In the genomic region with DNA sequence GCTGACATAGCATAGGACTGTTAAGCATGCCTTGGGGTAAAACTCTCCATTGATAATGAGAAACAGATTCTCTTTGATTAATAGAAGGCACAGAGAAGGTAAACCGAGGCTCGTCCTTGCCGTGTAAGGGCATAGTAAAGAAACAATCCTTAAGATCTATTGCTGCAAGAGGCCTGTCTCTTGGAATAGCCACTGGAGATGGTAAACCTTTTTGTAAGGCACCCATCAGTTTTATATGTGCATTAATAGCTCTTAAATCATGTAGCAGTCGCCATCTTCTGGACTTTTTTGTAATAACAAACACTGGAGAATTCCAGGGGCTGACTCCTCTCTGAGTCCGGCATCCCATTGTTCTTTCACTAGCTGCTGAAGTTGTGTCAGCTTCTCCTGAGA, we compare ENCODE assay signal across 9 cellular contexts. TPM values are rescaled to one million over a fixed set of nuclear protein-coding genes. Genes with fewer than 3 reads are reported as not detected.
A peak's percentile ranks its signal among the peaks of the same experiment; 100 is the strongest.
DNase-seq lines count a peak whose midpoint lies in the region; ATAC-seq and TF ChIP-seq lines count a peak whose summit lies in the region.
"Had no signal": no experiment of that assay in that cellular context is flagged by ENCODE, and none has a peak within 500 bp of the region (broad histone marks: within the 10 kb centered on the region; RNA-seq: fewer than 3 reads in every experiment).

No MANE protein-coding gene starts in this region.

- H3K23ac ChIP-seq in mesendoderm (ENCODE audit: low read length), result no peak overlapping the region

- H3K79me1 ChIP-seq in mesendoderm (ENCODE audit: low read length), result no peaks in the 10 kb centered on the region

- WGBS in mesendoderm (ENCODE audit: extremely low coverage, insufficient coverage, low lambda C conversion rate), result no CpG with 5 or more reads among the region's 5 CpGs

- H3K4me3 ChIP-seq in Caco-2 (ENCODE audit: low read depth, low read length), result no peak overlapping the region
- H3K4me3 ChIP-seq in SJCRH30, result no peak overlapping the region
- no peak overlapping the region for H3K4me3 ChIP-seq in mesendoderm (ENCODE audit: low read length)

- H3K27me3 ChIP-seq in Caco-2 (replicated peaks; ENCODE audit: control insufficient read depth, insufficient read depth, low read length) (no peaks in the 10 kb centered on the region), SJCRH30 (no peaks in the 10 kb centered on the region), mesendoderm (ENCODE audit: insufficient read depth, low read length, poor library complexity) (no peaks in the 10 kb centered on the region)

- H2AK5ac ChIP-seq in mesendoderm (ENCODE audit: low read length), result no peak overlapping the region

- H4K8ac ChIP-seq in mesendoderm (ENCODE audit: low read depth, low read length), result no peak overlapping the region

- POLR2A ChIA-PET in Caco-2 (lab: Charles Lee), result interaction anchor here (0.6 to 2.7 kb wide), 4 partner anchors 8 to 63 kb away, joined by 6 to 14 read pairs (median 6); partner anchors contain the start of genes ABHD12 and GINS1

- peaks cover 20% of the 10 kb centered on the region for H3K9me3 Mint-ChIP-seq in Caco-2 (ENCODE audit: unreplicated experiment)
- peaks cover 10% of the 10 kb centered on the region for H3K9me3 Mint-ChIP-seq in endothelial cell (ENCODE audit: unreplicated experiment)

- no peak overlapping the region for H3K4ac ChIP-seq in mesendoderm (ENCODE audit: low read depth, low read length)

- H3K56ac ChIP-seq in mesendoderm (ENCODE audit: low read length), result no peak overlapping the region

- H2BK5ac ChIP-seq in mesendoderm (ENCODE audit: low read length), result no peak overlapping the region

- H3K36me3 ChIP-seq in Caco-2 (ENCODE audit: control insufficient read depth, insufficient read depth, low read length) (no peaks in the 10 kb centered on the region), SJCRH30 (no peaks in the 10 kb centered on the region), mesendoderm (ENCODE audit: control insufficient read depth, insufficient read depth, low read length) (no peaks in the 10 kb centered on the region)

- TF ChIP-seq CTCF in Caco-2 (IDR thresholded peaks at IDR 0.05; ENCODE audit: insufficient read depth in 1 of 2, low read depth in 1 of 2, low read length in 1 of 2, severe bottlenecking in 1 of 2, unreplicated experiment in 1 of 2) (peak; percentile 45 to 52), GM20000 (IDR thresholded peaks at IDR 0.05; ENCODE audit: extremely low read depth, missing control alignments) (peak; percentile 18), endothelial cell (IDR thresholded peaks at IDR 0.05; ENCODE audit: unreplicated experiment) (peak; percentile 41)

- H2BK15ac ChIP-seq in mesendoderm (replicated peaks; ENCODE audit: low read depth), result no peak overlapping the region

- intact Hi-C loops in Caco-2 (cut with micrococcal nuclease; ENCODE audit: unreplicated experiment), result no loop called here

- H3K4me3 Mint-ChIP-seq in Caco-2 (ENCODE audit: unreplicated experiment) (no peak overlapping the region), endothelial cell (ENCODE audit: unreplicated experiment) (no peak overlapping the region)
- H3K4me3 Mint-ChIP-seq: T-helper 1 cell treated with Interleukin-12 subunit alpha and Interleukin-12 subunit beta and Interleukin-4 antibody, amounts not matched to agents 30 μg/mL and 1 μg/mL, for 36 hours had no signal

- CTCF ChIA-PET in Caco-2 (lab: Charles Lee), result interaction anchor here (0.6 to 5.1 kb wide), 14 partner anchors 9 to 469 kb away, joined by 3 to 70 read pairs (median 5); partner anchors contain the start of genes ENTPD6 and GINS1

- no peak overlapping the region for H3K18ac ChIP-seq in mesendoderm (ENCODE audit: low read length)

- no peaks in the 10 kb centered on the region for H3K27me3 Mint-ChIP-seq in Caco-2 (ENCODE audit: insufficient read depth, unreplicated experiment)
- no peaks in the 10 kb centered on the region for H3K27me3 Mint-ChIP-seq in endothelial cell (ENCODE audit: unreplicated experiment)

- H2BK120ac ChIP-seq in mesendoderm (ENCODE audit: low read depth, low read length), result no peak overlapping the region

- H3K79me2 ChIP-seq in mesendoderm (ENCODE audit: control insufficient read depth, insufficient read depth, low read length), result no peaks in the 10 kb centered on the region

- DNase-seq in Caco-2, result peak in 1 of 2 experiments; percentile 71
- DNase-seq in GM20000 (ENCODE audit: low spot score), result peak; percentile 52
- peak; percentile 75 for DNase-seq in NCI-H1105 treated with DMSO at 0.1 percent for 48 hours (lab: John Stamatoyannopoulos, UW)
- DNase-seq in SJCRH30, result peak; percentile 54 to 88
- DNase-seq in endothelial cell (ENCODE audit: low spot score), result peak; percentile 50
- DNase-seq in mesendoderm, result peak; percentile 86
- no peak for DNase-seq in activated gamma-delta T cell (lab: John Stamatoyannopoulos, UW)

- no TSS peak for BruUV-seq in Caco-2 (replicated peaks; lab: Mats Ljungman, UMichigan)

- peaks cover 25% of the 10 kb centered on the region for H3K4me1 ChIP-seq in Caco-2
- H3K4me1 ChIP-seq in SJCRH30, result peaks cover 8% of the 10 kb centered on the region
- no peaks in the 10 kb centered on the region for H3K4me1 ChIP-seq in mesendoderm (ENCODE audit: control insufficient read depth, low read depth, low read length)

- H3K9ac ChIP-seq in mesendoderm (ENCODE audit: low read length), result no peak overlapping the region

- no peak overlapping the region for H4K5ac ChIP-seq in mesendoderm (ENCODE audit: low read length)

- no peak for ATAC-seq in GM19023 (IDR thresholded peaks at IDR 0.05; ENCODE audit: unreplicated experiment)

- H3K4me1 Mint-ChIP-seq in Caco-2 (ENCODE audit: low read depth, unreplicated experiment), result peaks cover 21% of the 10 kb centered on the region
- no peaks in the 10 kb centered on the region for H3K4me1 Mint-ChIP-seq in endothelial cell (ENCODE audit: unreplicated experiment)

- H3K27ac ChIP-seq in SJCRH30 (no peak overlapping the region), mesendoderm (ENCODE audit: low read depth, low read length) (no peak overlapping the region)

- H3K36me3 Mint-ChIP-seq in Caco-2 (ENCODE audit: insufficient read depth, unreplicated experiment) (peaks cover 6% of the 10 kb centered on the region), endothelial cell (ENCODE audit: low read depth, unreplicated experiment) (peaks cover 5% of the 10 kb centered on the region)

- H3K9me3 ChIP-seq in Caco-2, result peaks cover 22% of the 10 kb centered on the region
- H3K9me3 ChIP-seq in SJCRH30 (replicated peaks), result peaks cover 5% of the 10 kb centered on the region; the same call in 1 of the 2 replicates

- H3K27ac Mint-ChIP-seq in Caco-2 (ENCODE audit: unreplicated experiment) (peak overlapping the region; percentile 87), endothelial cell (ENCODE audit: unreplicated experiment) (no peak overlapping the region)
- H3K27ac Mint-ChIP-seq: T-helper 1 cell treated with Interleukin-12 subunit alpha and Interleukin-12 subunit beta and Interleukin-4 antibody, amounts not matched to agents 30 μg/mL and 1 μg/mL, for 36 hours had no signal

- no peak overlapping the region for H3K4me2 ChIP-seq in mesendoderm (ENCODE audit: low read length)

RNA-seq across cellular contexts. Expression of gene ABHD12, which starts 8.4 kb away (rescaled TPM):
- 84.9 and 104 TPM in 2 replicates for total RNA-seq in Caco-2 (2022)
- 33.2 and 33.8 TPM in 2 replicates for total RNA-seq in SJCRH30 (2014; rRNA removed; shearing (Covaris generic))
- 28.0 TPM for total RNA-seq in endothelial cell (ENCODE audit: unreplicated experiment)
- polyA plus RNA-seq in mesendoderm (2013, experiment 1 of 2), result 26.3 TPM
- 28.3 TPM for polyA plus RNA-seq in mesendoderm (2013, experiment 2 of 2)

RNA-seq across cellular contexts. Expression of gene GINS1, which starts 8.4 kb away (rescaled TPM):
- total RNA-seq in Caco-2 (2022), result 48.7 and 50.9 TPM in 2 replicates
- 76.4 and 85.0 TPM in 2 replicates for total RNA-seq in SJCRH30 (2014; rRNA removed; shearing (Covaris generic))
- total RNA-seq in endothelial cell (ENCODE audit: unreplicated experiment), result 12.3 TPM
- 35.4 TPM for polyA plus RNA-seq in mesendoderm (2013, experiment 1 of 2)
- polyA plus RNA-seq in mesendoderm (2013, experiment 2 of 2), result 35.9 TPM
